Comparison of ENCODE assay signal across 19 cellular contexts in genomic region chr7:25382869-25383268, GRCh38.
"Had no signal": no experiment of that assay in that cellular context is flagged by ENCODE, and none has a peak within 500 bp of the region (broad histone marks: within the 10 kb centered on the region; RNA-seq: fewer than 3 reads in every experiment).

No MANE protein-coding gene starts in this region.

- H3K4me3 ChIP-seq: dorsolateral prefrontal cortex, gastrocnemius medialis, lower lobe of right lung, neural progenitor cell, right lobe of liver, thyroid gland had no signal

- H3K36me3 ChIP-seq: gastrocnemius medialis, lower lobe of right lung, neural progenitor cell, right lobe of liver, thyroid gland had no signal

- H3K4me2 ChIP-seq: neural progenitor cell had no signal

- H3K9me3 Mint-ChIP-seq: memory B cell; natural killer cell; neural progenitor cell; stimulated activated naive B cell treated with anti-CD40 and anti-IgM and Interleukin-4, amounts not matched to agents 10 μg/mL and 1 μg/mL and 100 μg/mL, for 72 hours; stimulated activated naive CD8-positive, alpha-beta T cell treated with anti-CD3 and anti-CD28 coated beads, Interleukin-15, amount 100 ng/mL, for 72 hours; type B pancreatic cell had no signal

- H3K27ac ChIP-seq: dorsolateral prefrontal cortex, gastrocnemius medialis, lower lobe of right lung, neural progenitor cell, parathyroid adenoma, right lobe of liver, thyroid gland had no signal

- H3K27me3 Mint-ChIP-seq: progenitor cell of endocrine pancreas; stimulated activated naive CD8-positive, alpha-beta T cell treated with anti-CD3 and anti-CD28 coated beads, Interleukin-15, amount 100 ng/mL, for 72 hours had no signal

- H3K27ac Mint-ChIP-seq: memory B cell; natural killer cell; neural progenitor cell; progenitor cell of endocrine pancreas; stimulated activated naive B cell treated with anti-CD40 and anti-IgM and Interleukin-4, amounts not matched to agents 10 μg/mL and 1 μg/mL and 100 μg/mL, for 72 hours; stimulated activated naive CD8-positive, alpha-beta T cell treated with anti-CD3 and anti-CD28 coated beads, Interleukin-15, amount 100 ng/mL, for 72 hours; type B pancreatic cell had no signal

- H2AFZ ChIP-seq: neural progenitor cell, parathyroid adenoma had no signal

- H3K4me3 Mint-ChIP-seq: memory B cell; natural killer cell; neural progenitor cell; stimulated activated naive B cell treated with anti-CD40 and anti-IgM and Interleukin-4, amounts not matched to agents 10 μg/mL and 1 μg/mL and 100 μg/mL, for 72 hours; stimulated activated naive CD8-positive, alpha-beta T cell treated with anti-CD3 and anti-CD28 coated beads, Interleukin-15, amount 100 ng/mL, for 72 hours; type B pancreatic cell had no signal

- H3K27me3 ChIP-seq: gastrocnemius medialis, neural progenitor cell, right lobe of liver, thyroid gland had no signal

- H3K4me1 Mint-ChIP-seq: memory B cell; natural killer cell; stimulated activated naive B cell treated with anti-CD40 and anti-IgM and Interleukin-4, amounts not matched to agents 10 μg/mL and 1 μg/mL and 100 μg/mL, for 72 hours; stimulated activated naive CD8-positive, alpha-beta T cell treated with anti-CD3 and anti-CD28 coated beads, Interleukin-15, amount 100 ng/mL, for 72 hours had no signal

- DNase-seq: dorsolateral prefrontal cortex; effector CD4-positive, alpha-beta T cell; foreskin fibroblast; gastrocnemius medialis; left ventricle myocardium superior; lower lobe of right lung; natural killer cell; right lobe of liver; small intestine; stimulated activated CD4-positive, alpha-beta T cell treated with anti-CD3 and anti-CD28 coated beads, Interleukin-15, amount 100 ng/mL, for 24 hours; stimulated activated CD4-positive, alpha-beta T cell treated with anti-CD3 and anti-CD28 coated beads, Interleukin-2, amount 100 ng/mL, for 48 hours; stimulated activated naive B cell treated with anti-CD40 and anti-IgM and Interleukin-4, amounts not matched to agents 10 μg/mL and 1 μg/mL and 100 μg/mL, for 72 hours; stimulated activated naive CD8-positive, alpha-beta T cell treated with anti-CD3 and anti-CD28 coated beads, Interleukin-15, amount 100 ng/mL, for 72 hours; thyroid gland had no signal

- H3K79me2 ChIP-seq: parathyroid adenoma had no signal

- ATAC-seq: gastrocnemius medialis; left ventricle myocardium superior; lower lobe of right lung; natural killer cell; right lobe of liver; stimulated activated naive B cell treated with anti-CD40 and anti-IgM and Interleukin-4, amounts not matched to agents 10 μg/mL and 1 μg/mL and 100 μg/mL, for 72 hours; stimulated activated naive CD8-positive, alpha-beta T cell treated with anti-CD3 and anti-CD28 coated beads, Interleukin-15, amount 100 ng/mL, for 72 hours had no signal

- H3K9ac ChIP-seq: neural progenitor cell, parathyroid adenoma had no signal

- H3K4me1 ChIP-seq: gastrocnemius medialis, lower lobe of right lung, parathyroid adenoma, right lobe of liver had no signal

- H3K36me3 Mint-ChIP-seq: memory B cell; natural killer cell; neural progenitor cell; stimulated activated naive B cell treated with anti-CD40 and anti-IgM and Interleukin-4, amounts not matched to agents 10 μg/mL and 1 μg/mL and 100 μg/mL, for 72 hours; type B pancreatic cell had no signal

- H3K9me3 ChIP-seq: gastrocnemius medialis, lower lobe of right lung, right lobe of liver, thyroid gland had no signal
